ENCODE assay signal across 1 cellular context in the genomic region with DNA sequence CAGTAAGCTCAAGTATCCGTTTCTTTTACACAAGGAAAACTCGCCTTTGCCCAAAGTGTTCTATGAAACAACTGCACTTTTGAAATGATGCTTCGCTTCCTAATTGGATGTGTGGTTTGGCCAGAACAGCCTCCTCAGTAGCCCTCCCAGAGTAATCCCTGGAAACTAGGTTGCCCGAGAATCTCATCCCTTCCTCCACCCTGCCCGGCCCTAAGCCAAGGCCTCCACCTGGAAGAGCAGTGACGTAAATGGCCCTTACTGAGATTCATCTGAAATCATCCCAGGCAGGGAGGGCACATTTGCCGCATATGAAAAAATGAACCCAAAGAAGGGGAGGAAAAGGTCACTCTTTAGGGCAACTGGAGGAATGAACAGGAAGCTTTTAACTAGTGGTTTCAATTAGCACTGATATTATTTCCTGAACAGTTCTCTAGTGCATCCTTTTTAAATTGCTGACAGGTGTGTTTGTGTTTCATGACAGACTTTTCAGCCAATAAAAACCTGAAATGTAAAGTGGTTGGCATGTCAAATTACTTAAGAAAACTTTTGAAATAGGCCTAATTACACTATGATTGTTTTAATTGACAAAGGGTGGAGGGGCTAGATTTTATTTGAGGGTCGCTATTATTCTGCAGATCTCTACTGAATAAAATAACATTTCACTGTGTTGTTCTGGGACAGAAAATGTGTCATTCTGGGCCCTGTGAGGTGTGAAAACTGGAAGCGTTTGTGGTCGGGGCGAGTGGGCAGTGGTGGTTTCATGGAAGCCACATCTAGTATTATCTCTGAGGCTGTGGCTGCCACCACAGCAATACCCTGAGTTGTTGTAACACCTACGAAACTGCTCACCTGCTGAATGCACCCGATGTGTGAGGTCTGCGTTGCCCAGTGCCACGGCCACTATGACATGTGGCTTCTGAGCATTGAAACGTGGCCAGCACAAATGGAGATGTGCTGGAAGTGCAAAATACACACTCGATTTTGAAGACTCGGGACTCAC.
TF ChIP-seq lines count a peak whose summit lies in the region.

No MANE protein-coding gene starts in this region.

TF ChIP-seq in GM23338, 12 proteins besides CTCF, POLR2A, EP300 and RAD21 (continued from another document):
- TF ChIP-seq, protein P1, sequence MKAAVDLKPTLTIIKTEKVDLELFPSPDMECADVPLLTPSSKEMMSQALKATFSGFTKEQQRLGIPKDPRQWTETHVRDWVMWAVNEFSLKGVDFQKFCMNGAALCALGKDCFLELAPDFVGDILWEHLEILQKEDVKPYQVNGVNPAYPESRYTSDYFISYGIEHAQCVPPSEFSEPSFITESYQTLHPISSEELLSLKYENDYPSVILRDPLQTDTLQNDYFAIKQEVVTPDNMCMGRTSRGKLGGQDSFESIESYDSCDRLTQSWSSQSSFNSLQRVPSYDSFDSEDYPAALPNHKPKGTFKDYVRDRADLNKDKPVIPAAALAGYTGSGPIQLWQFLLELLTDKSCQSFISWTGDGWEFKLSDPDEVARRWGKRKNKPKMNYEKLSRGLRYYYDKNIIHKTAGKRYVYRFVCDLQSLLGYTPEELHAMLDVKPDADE (IDR thresholded peaks at IDR 0.05): no peak
- TF ChIP-seq EZH2phosphoT487 (IDR thresholded peaks at IDR 0.05; ENCODE audit: unreplicated experiment) (no peak), POLR2AphosphoS5 (IDR thresholded peaks at IDR 0.05; ENCODE audit: low read depth) (no peak), ZNF114 (CRISPR knock-in tag; IDR thresholded peaks at IDR 0.05) (no peak)
TF ChIP-seq in GM23338: peak in this region for 0.
